In genomic region chr17:67212716-67213417, GRCh38 we compare ENCODE assay signal across 1 cellular context.
TF ChIP-seq lines count a peak whose summit lies in the region.

No MANE protein-coding gene starts in this region.

TF ChIP-seq in GM12878, 131 proteins besides CTCF, POLR2A, EP300 and RAD21 (continued from another document):
- no peak for TF ChIP-seq POU2F2 (IDR thresholded peaks at IDR 0.05; ENCODE audit: borderline replicate concordance, low read depth, low read length)
- no peak for TF ChIP-seq CBFB (IDR thresholded peaks at IDR 0.05; ENCODE audit: low read depth)
- TF ChIP-seq NBN (IDR thresholded peaks at IDR 0.05) = no peak
- TF ChIP-seq SREBF1 (IDR thresholded peaks at IDR 0.05; ENCODE audit: low read length) = no peak
- no peak for TF ChIP-seq HDGF (IDR thresholded peaks at IDR 0.05)
- TF ChIP-seq IRF5 (IDR thresholded peaks at IDR 0.05; ENCODE audit: borderline replicate concordance) = no peak
- TF ChIP-seq HDAC6 (IDR thresholded peaks at IDR 0.05; ENCODE audit: unreplicated experiment) = no peak
- no peak for TF ChIP-seq BCL11A (IDR thresholded peaks at IDR 0.05; ENCODE audit: low read depth, low read length)
- TF ChIP-seq SIX5 (IDR thresholded peaks at IDR 0.05; ENCODE audit: low read depth, low read length, severe bottlenecking) = no peak
- TF ChIP-seq BACH1 (IDR thresholded peaks at IDR 0.05; ENCODE audit: borderline replicate concordance) = no peak
- TF ChIP-seq PML (IDR thresholded peaks at IDR 0.05; ENCODE audit: low read length) = no peak
- TF ChIP-seq EED (IDR thresholded peaks at IDR 0.05; ENCODE audit: low read depth) = no peak
- no peak for TF ChIP-seq SIN3A (IDR thresholded peaks at IDR 0.05; ENCODE audit: low read depth, low read length)
- TF ChIP-seq PKNOX1 (IDR thresholded peaks at IDR 0.05) = no peak; the same call in 1 of the 2 replicates
- TF ChIP-seq CHD4 (IDR thresholded peaks at IDR 0.05) = no peak
